8 cellular contexts compared by ENCODE assay signal in the genomic region with DNA sequence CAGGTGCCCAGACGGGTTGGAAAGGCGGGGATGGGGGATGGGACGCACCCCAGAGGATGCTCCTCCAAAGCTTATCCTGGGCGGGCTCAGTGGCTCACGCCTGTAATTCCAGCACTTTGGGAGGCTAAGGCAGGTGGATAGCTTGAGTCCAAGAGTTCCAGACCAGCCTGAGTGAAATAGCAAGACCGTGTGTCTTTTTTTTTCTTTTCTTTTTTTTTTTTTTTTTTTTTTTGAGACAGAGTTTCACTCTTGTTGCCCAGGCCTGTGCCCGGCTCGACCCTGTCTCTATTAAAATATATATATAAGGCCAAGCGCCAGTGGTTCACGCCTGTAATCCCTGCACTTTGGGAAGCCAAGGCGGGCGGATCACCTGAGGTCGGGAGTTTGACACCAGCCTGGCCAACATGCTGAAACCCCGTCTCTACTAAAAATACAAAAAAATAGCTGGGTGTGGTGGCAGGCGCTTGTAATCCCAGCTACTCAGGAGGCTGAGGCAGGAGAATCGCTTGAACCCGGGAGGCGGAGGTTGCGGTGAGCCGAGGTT. TPM values are rescaled to one million over a fixed set of nuclear protein-coding genes. Genes with fewer than 3 reads are reported as not detected.
A peak's percentile ranks its signal among the peaks of the same experiment; 100 is the strongest.
DNase-seq lines count a peak whose midpoint lies in the region; ATAC-seq and TF ChIP-seq lines count a peak whose summit lies in the region.
"Not testable (repeated sequence)": the region's sequence is repeated elsewhere in the genome, so short reads cannot be mapped to it uniquely, and the experiment has no call there.

No MANE protein-coding gene starts in this region.

- H3K36me3 Mint-ChIP-seq in progenitor cell of endocrine pancreas (ENCODE audit: insufficient read depth) = peaks cover 27% of the 10 kb centered on the region

- not testable (repeated sequence) for H3K4me1 ChIP-seq in IMR-90 (ENCODE audit: control insufficient read depth, insufficient read depth, low read length); ascending aorta; liver (ENCODE audit: control insufficient read depth in 4 of 4, insufficient read depth in 4 of 4, low read length in 3 of 4); urinary bladder (ENCODE audit: insufficient read depth)
- H3K4me1 ChIP-seq in esophagus muscularis mucosa = peaks cover 12 to 23% (median 13%) of the 10 kb centered on the region in 4 donors

- peak overlapping the region; percentile 98 for H4K5ac ChIP-seq in IMR-90 (ENCODE audit: low read depth, low read length)

- not testable (repeated sequence) for H3K27me3 Mint-ChIP-seq in progenitor cell of endocrine pancreas

- not testable (repeated sequence) for ATAC-seq in IMR-90 (ENCODE audit: low read depth)

- H3K9me3 ChIP-seq in IMR-90 (ENCODE audit: control insufficient read depth, insufficient read depth, low read length) (peaks cover 20% of the 10 kb centered on the region), SU-DHL-6 (ENCODE audit: insufficient read depth, low read length) (peaks cover 23% of the 10 kb centered on the region; the same call in 1 of the 2 replicates), ascending aorta (peaks cover 9 to 38% of the 10 kb centered on the region in 2 donors), esophagus muscularis mucosa (peaks cover 4 to 15% (median 13%) of the 10 kb centered on the region in 4 donors), liver (ENCODE audit: control insufficient read depth in 4 of 4, low read length in 3 of 4) (peaks cover 2 to 15% (median 9%) of the 10 kb centered on the region in 4 donors)

- peak overlapping the region; percentile 81 for H3K4me3 ChIP-seq in IMR-90 (ENCODE audit: insufficient read depth, low read depth, low read length)
- peak overlapping the region; percentile 76 for H3K4me3 ChIP-seq in SU-DHL-6 (ENCODE audit: insufficient read depth, low read length, poor library complexity, severe bottlenecking)
- peak overlapping the region; percentile 71 to 85 for H3K4me3 ChIP-seq in ascending aorta
- peak overlapping the region; percentile 73 to 92 (median 77) for H3K4me3 ChIP-seq in esophagus muscularis mucosa
- peak overlapping the region; percentile 67 to 98 (median 88) for H3K4me3 ChIP-seq in liver (ENCODE audit: low read depth in 1 of 3, low read length in 3 of 3)
- H3K4me3 ChIP-seq in urinary bladder (ENCODE audit: low read depth, low read length) = peak overlapping the region; percentile 64

- peak overlapping the region; percentile 96 for H4K91ac ChIP-seq in IMR-90 (ENCODE audit: insufficient read depth, low read depth, low read length)

- dilution Hi-C loops in IMR-90 (cut with HindIII; ENCODE audit: low sequenced_read_pairs, unreplicated experiment) = not testable (repeated sequence)

- peak overlapping the region; percentile 99 to 100 for H4K8ac ChIP-seq in IMR-90 (ENCODE audit: low read depth in 2 of 2, low read length in 2 of 2)

- H3K36me3 ChIP-seq in IMR-90 (ENCODE audit: control insufficient read depth, insufficient read depth, low read length) (peaks cover 11% of the 10 kb centered on the region), SU-DHL-6 (ENCODE audit: low read length) (peaks cover 25% of the 10 kb centered on the region), ascending aorta (peaks cover 0 to 17% of the 10 kb centered on the region in 2 donors), esophagus muscularis mucosa (peaks cover 0 to 13% (median 4%) of the 10 kb centered on the region in 4 donors), liver (ENCODE audit: control insufficient read depth in 4 of 4, insufficient read depth in 3 of 4, low read depth in 1 of 4, low read length in 3 of 4) (peaks cover 4 to 17% (median 8%) of the 10 kb centered on the region in 4 donors)
- not testable (repeated sequence) for H3K36me3 ChIP-seq in urinary bladder (ENCODE audit: insufficient read depth)

- H3K79me1 ChIP-seq in IMR-90 (ENCODE audit: low read depth in 1 of 2, low read length in 2 of 2) = peaks cover 14 to 22% of the 10 kb centered on the region in 2 experiments

- H3K9me3 Mint-ChIP-seq in progenitor cell of endocrine pancreas (ENCODE audit: low read depth) = peaks cover 20% of the 10 kb centered on the region

- BruUV-seq in IMR-90 (replicated peaks; lab: Mats Ljungman, UMichigan) = not testable (repeated sequence)

- H3K56ac ChIP-seq in IMR-90 (ENCODE audit: extremely low read depth, insufficient read depth, low read length) = not testable (repeated sequence)

- H2AK9ac ChIP-seq in IMR-90 (replicated peaks; ENCODE audit: low read depth, low read length, poor library complexity) = peak overlapping the region; percentile 91

- not testable (repeated sequence) for TF ChIP-seq CTCF in IMR-90 (conservative IDR thresholded peaks at IDR 0.05; ENCODE audit: low read depth, low read length); SU-DHL-6 (IDR thresholded peaks at IDR 0.05; ENCODE audit: insufficient read depth, low read length, poor library complexity, severe bottlenecking); ascending aorta (IDR thresholded peaks at IDR 0.05); esophagus muscularis mucosa (IDR thresholded peaks at IDR 0.05); liver (IDR thresholded peaks at IDR 0.05; ENCODE audit: low read depth, low read length, missing input control); progenitor cell of endocrine pancreas (IDR thresholded peaks at IDR 0.05; ENCODE audit: unreplicated experiment)

- H2AK5ac ChIP-seq in IMR-90 (ENCODE audit: low read depth, low read length) = peak overlapping the region; percentile 23; the same call in 1 of the 2 replicates

- not testable (repeated sequence) for H3K4me1 Mint-ChIP-seq in progenitor cell of endocrine pancreas (ENCODE audit: low read depth)

- not testable (repeated sequence) for H3K9me2 ChIP-seq in SU-DHL-6 (replicated peaks; ENCODE audit: insufficient read depth, low read length)

- not testable (repeated sequence) for TF ChIP-seq EP300 in esophagus muscularis mucosa (IDR thresholded peaks at IDR 0.05)

- H2AFZ ChIP-seq in IMR-90 (replicated peaks; ENCODE audit: low read length, poor library complexity) (peak overlapping the region; percentile 97), SU-DHL-6 (ENCODE audit: low read depth, low read length, severe bottlenecking) (peak overlapping the region; percentile 95)

- H3K4me3 Mint-ChIP-seq in progenitor cell of endocrine pancreas (ENCODE audit: low read depth) = peak overlapping the region; percentile 88

- not testable (repeated sequence) for H2BK20ac ChIP-seq in IMR-90 (ENCODE audit: low read depth, low read length)

- TF ChIP-seq POLR2A in IMR-90 (IDR thresholded peaks at IDR 0.05; ENCODE audit: low read depth, low read length); esophagus muscularis mucosa (IDR thresholded peaks at IDR 0.05; ENCODE audit: low read depth): not testable (repeated sequence)

- H2BK5ac ChIP-seq in IMR-90 (ENCODE audit: low read depth, low read length, poor library complexity, severe bottlenecking) = peak overlapping the region; percentile 85

- peak overlapping the region; percentile 96 for H3K4ac ChIP-seq in IMR-90 (ENCODE audit: low read depth, low read length)

- H3K9ac ChIP-seq in IMR-90 (ENCODE audit: low read depth, low read length) (peak overlapping the region; percentile 87), SU-DHL-6 (ENCODE audit: low read length) (peak overlapping the region; percentile 61), liver (ENCODE audit: low read depth in 1 of 2, low read length in 2 of 2) (peak overlapping the region; percentile 56 to 87)

- peak overlapping the region; percentile 87 for H3K4me2 ChIP-seq in IMR-90 (ENCODE audit: low read depth, low read length)
- peak overlapping the region; percentile 51 for H3K4me2 ChIP-seq in SU-DHL-6 (ENCODE audit: low read depth, low read length, poor library complexity, severe bottlenecking)

- H3K18ac ChIP-seq in IMR-90 (ENCODE audit: low read depth, low read length) = peak overlapping the region; percentile 35; the same call in 1 of the 2 replicates

- H2BK120ac ChIP-seq in IMR-90 (ENCODE audit: low read depth, low read length) = not testable (repeated sequence)

- H3K14ac ChIP-seq in IMR-90 (replicated peaks; ENCODE audit: low read depth, low read length) = peak overlapping the region; percentile 81; the same call in 1 of the 2 replicates

- not testable (repeated sequence) for H3K9me1 ChIP-seq in IMR-90 (ENCODE audit: insufficient read depth, low read length)

- CTCF ChIA-PET in IMR-90 (lab: Yijun Ruan, JAX) = not testable (repeated sequence)

- H4K20me1 ChIP-seq in IMR-90 (ENCODE audit: insufficient read depth, low read length); SU-DHL-6 (ENCODE audit: low read depth, low read length): not testable (repeated sequence)

- H3K79me2 ChIP-seq in SU-DHL-6 (ENCODE audit: insufficient read depth, low read length) = peaks cover 43% of the 10 kb centered on the region

- H2BK15ac ChIP-seq in IMR-90 (ENCODE audit: low read depth, low read length) = 0 out of 3 replicates have a peak overlapping the region, but pooled peaks have one; percentile 47

- H3F3A ChIP-seq in SU-DHL-6 (ENCODE audit: insufficient read depth) = not testable (repeated sequence)

- no CpG with 5 or more reads among the region's 20 CpGs for WGBS in IMR-90 (ENCODE audit: extremely low coverage in 2 of 2, insufficient read length in 1 of 2), 2 experiments
- WGBS in esophagus muscularis mucosa = 59% methylated on average over 20 of the region's 20 CpGs
- 63% methylated on average over 20 of the region's 20 CpGs for WGBS in liver
- 53% methylated on average over 20 of the region's 20 CpGs for WGBS in urinary bladder

- intact Hi-C loops in IMR-90 (cut with micrococcal nuclease) = loop anchor here (1.0 kb wide), 1 partner anchor 93 kb away; a partner anchor contains a TSS
- intact Hi-C loops in ascending aorta (cut with DNase I) = loop anchor here (1.0 to 10.0 kb wide), 4 partner anchors 54 to 841 kb away; a partner anchor contains a TSS
- intact Hi-C loops in esophagus muscularis mucosa (cut with DNase I) = not testable (repeated sequence)

- DNase-seq in GDM1 (lab: John Stamatoyannopoulos, UW) = peak; percentile 26
- DNase-seq in IMR-90; ascending aorta (ENCODE audit: low spot score in 2 of 2); esophagus muscularis mucosa (ENCODE audit: extremely low spot score); progenitor cell of endocrine pancreas (ENCODE audit: low spot score, unreplicated experiment): not testable (repeated sequence)

- POLR2A ChIA-PET in IMR-90 (lab: Charles Lee; ENCODE audit: unreplicated experiment) = interaction anchor here (0.7 kb wide), 1 partner anchor 144 kb away, joined by 3 read pairs; a partner anchor contains a TSS

- TF ChIP-seq RAD21 in IMR-90 (IDR thresholded peaks at IDR 0.05; ENCODE audit: low read length); liver (IDR thresholded peaks at IDR 0.05): not testable (repeated sequence)

- H3K27me3 ChIP-seq in IMR-90 (ENCODE audit: control insufficient read depth, insufficient read depth, low read length); SU-DHL-6 (ENCODE audit: low read length); ascending aorta; esophagus muscularis mucosa; liver (ENCODE audit: control insufficient read depth in 4 of 4, insufficient read depth in 4 of 4, low read length in 3 of 4): not testable (repeated sequence)

- H3K27ac ChIP-seq in IMR-90 (ENCODE audit: insufficient read depth, low read length) (peak overlapping the region; percentile 92), SU-DHL-6 (ENCODE audit: low read depth, low read length) (peak overlapping the region; percentile 73), ascending aorta (peak overlapping the region; percentile 84 to 94), esophagus muscularis mucosa (replicated peaks in 1 of 4) (peak overlapping the region; percentile 89 to 95 (median 93)), liver (ENCODE audit: low read depth in 1 of 2, low read length in 2 of 2) (peak overlapping the region; percentile 83 to 92), urinary bladder (ENCODE audit: low read depth) (peak overlapping the region; percentile 91)

- peak overlapping the region; percentile 100 for H3K27ac Mint-ChIP-seq in progenitor cell of endocrine pancreas

- H3K23ac ChIP-seq in IMR-90 (ENCODE audit: low read depth, low read length) = 0 out of 2 replicates have a peak overlapping the region, but pooled peaks have one; percentile 82

- in situ Hi-C loops in IMR-90 (cut with MboI; ENCODE audit: low sequenced_read_pairs) = not testable (repeated sequence)

RNA-seq across cellular contexts. Expression of a gene that starts 0.5 kb away (rescaled TPM):
- total RNA-seq in IMR-90 (2012; rRNA removed) (41.7 and 43.7 TPM in 2 replicates), ascending aorta (21.1 TPM), esophagus muscularis mucosa (10 to 100 TPM; 22.8 to 30.3 (median 27.2) TPM), liver (10 to 100 TPM; 13.6 to 14.9 TPM), progenitor cell of endocrine pancreas (28.4 and 31.2 TPM in 2 replicates), urinary bladder (58.8 TPM)
- polyA plus RNA-seq in IMR-90 (2012; rRNA removed) (3.7 and 5.2 TPM in 2 replicates), liver (1 to 10 TPM; 4.1 to 4.4 TPM), urinary bladder (9.4 TPM)
- polyA plus RNA-seq in IMR-90 (2012; cell fraction: cytosol; rRNA removed) = 0.90 and 1.2 TPM in 2 replicates
- 2.2 and 8.4 TPM in 2 replicates for polyA plus RNA-seq in IMR-90 (2012; cell fraction: nucleus; rRNA removed; ENCODE audit: low replicate concordance)

RNA-seq across cellular contexts. Expression of a gene that starts 54.4 kb away (rescaled TPM):
- total RNA-seq in IMR-90 (2012; rRNA removed) (38.9 TPM in 2 replicates), ascending aorta (35.4 TPM), esophagus muscularis mucosa (10 to 100 TPM; 26.8 to 40.3 (median 35.8) TPM), liver (10 to 100 TPM; 14.3 to 26.8 TPM), progenitor cell of endocrine pancreas (84.9 and 90.1 TPM in 2 replicates), urinary bladder (71.1 TPM)
- polyA plus RNA-seq in IMR-90 (2012; rRNA removed) (15.9 and 22.5 TPM in 2 replicates), liver (10 to 100 TPM in 1 of 2 donors, 1 to 10 TPM in 1; 8.5 to 11.5 TPM), urinary bladder (36.6 TPM)
- polyA plus RNA-seq in IMR-90 (2012; cell fraction: cytosol; rRNA removed) = 6.4 and 13.5 TPM in 2 replicates
- polyA plus RNA-seq in IMR-90 (2012; cell fraction: nucleus; rRNA removed; ENCODE audit: low replicate concordance) = 22.5 and 57.4 TPM in 2 replicates
